Comparison of ENCODE assay signal across 1 cellular context in genomic region chr21:42002421-42002958, GRCh38.
A peak's percentile ranks its signal among the peaks of the same experiment; 100 is the strongest.
TF ChIP-seq lines count a peak whose summit lies in the region.

No MANE protein-coding gene starts in this region.

TF ChIP-seq in GM12878, 131 proteins besides CTCF, POLR2A, EP300 and RAD21 (continued from another document):
- TF ChIP-seq PBX3 (IDR thresholded peaks at IDR 0.05; ENCODE audit: insufficient replicate concordance, low read depth, low read length), result no peak
- no peak for TF ChIP-seq CBX3 (IDR thresholded peaks at IDR 0.05; ENCODE audit: borderline replicate concordance, low read depth)
- no peak for TF ChIP-seq ATF2 (IDR thresholded peaks at IDR 0.05; ENCODE audit: low read length)
- TF ChIP-seq SIN3A (IDR thresholded peaks at IDR 0.05; ENCODE audit: low read depth, low read length), result no peak
- no peak for TF ChIP-seq SRF (IDR thresholded peaks at IDR 0.05; ENCODE audit: low read depth in 2 of 2, low read length in 2 of 2)
- no peak for TF ChIP-seq MYB (IDR thresholded peaks at IDR 0.05; ENCODE audit: borderline replicate concordance, low read depth, low read length)
- TF ChIP-seq ETV6 (conservative IDR thresholded peaks at IDR 0.05 in 1 of 2, IDR thresholded peaks at IDR 0.05 in 1 of 2; ENCODE audit: borderline replicate concordance in 1 of 2, low read depth in 1 of 2), result peak in 1 of 2 experiments; percentile 56; a peak in 1 of 4 replicates
- TF ChIP-seq PAX8 (IDR thresholded peaks at IDR 0.05), result no peak
- no peak for TF ChIP-seq RBBP5 (conservative IDR thresholded peaks at IDR 0.05)
- no peak for TF ChIP-seq SPI1 (IDR thresholded peaks at IDR 0.05; ENCODE audit: borderline replicate concordance, insufficient read depth, low read depth, low read length)
- no peak for TF ChIP-seq SMARCA5 (IDR thresholded peaks at IDR 0.05)
- peak; percentile 97 for TF ChIP-seq IRF4 (IDR thresholded peaks at IDR 0.05; ENCODE audit: low read depth, low read length)
- TF ChIP-seq ELK1 (IDR thresholded peaks at IDR 0.05; ENCODE audit: low read depth, low read length), result no peak
- TF ChIP-seq SP1 (IDR thresholded peaks at IDR 0.05; ENCODE audit: low read depth, low read length), result no peak
- TF ChIP-seq NR2C1 (IDR thresholded peaks at IDR 0.05), result no peak
- no peak for TF ChIP-seq HDAC6 (IDR thresholded peaks at IDR 0.05; ENCODE audit: unreplicated experiment)
- TF ChIP-seq E2F8 (IDR thresholded peaks at IDR 0.05; ENCODE audit: low read depth, partially characterized antibody), result no peak
